ENCODE assay signal across 9 cellular contexts in genomic region chr19:53980553-53981407, GRCh38. TPM values are rescaled to one million over a fixed set of nuclear protein-coding genes. Genes with fewer than 3 reads are reported as not detected.
A peak's percentile ranks its signal among the peaks of the same experiment; 100 is the strongest.
DNase-seq lines count a peak whose midpoint lies in the region; ATAC-seq, FAIRE-seq and TF ChIP-seq lines count a peak whose summit lies in the region.
"Had no signal": no experiment of that assay in that cellular context is flagged by ENCODE, and none has a peak within 500 bp of the region (broad histone marks: within the 10 kb centered on the region; RNA-seq: fewer than 3 reads in every experiment).

No MANE protein-coding gene starts in this region.

- POLR2A ChIA-PET in A673 (lab: Charles Lee; ENCODE audit: low non-redundant PET), result interaction anchor here (0.9 kb wide), 1 partner anchor 14 kb away, joined by 14 read pairs; no protein-coding TSS in a partner anchor

- no peak for FAIRE-seq in astrocyte (lab: Jason Lieb, UNC)

- CTCF ChIA-PET in A673 (lab: Charles Lee), result interaction anchor here (1.5 kb wide), 1 partner anchor 43 kb away, joined by 7 read pairs; no protein-coding TSS in a partner anchor

- intact Hi-C loops in A673 (cut with micrococcal nuclease; ENCODE audit: unreplicated experiment), result no loop called here
- intact Hi-C loops in prostate gland (cut with DNase I), result no loop called here

- no peak for TF ChIP-seq CTCF in A673 (conservative IDR thresholded peaks at IDR 0.05; ENCODE audit: low read depth, low read length)
- no peak for TF ChIP-seq CTCF in HFFc6 (IDR thresholded peaks at IDR 0.05)
- TF ChIP-seq CTCF in astrocyte (IDR thresholded peaks at IDR 0.05; ENCODE audit: insufficient read depth, low read depth, low read length), result no peak
- no peak for TF ChIP-seq CTCF in prostate gland (IDR thresholded peaks at IDR 0.05)

- H3K4me3 ChIP-seq in A673 (ENCODE audit: low read depth, low read length, poor library complexity, severe bottlenecking) (peak overlapping the region; percentile 57), astrocyte (ENCODE audit: insufficient read depth, low read depth, low read length) (peak overlapping the region; percentile 63), prostate gland (peak overlapping the region in 1 of 2 donors; percentile 11)
- H3K4me3 ChIP-seq: right lobe of liver had no signal

- H3K4me3 Mint-ChIP-seq in HFFc6 (peak overlapping the region; percentile 90), astrocyte (ENCODE audit: unreplicated experiment) (peak overlapping the region; percentile 90)

- no peak for ATAC-seq in HG02571 (IDR thresholded peaks at IDR 0.05; ENCODE audit: unreplicated experiment)

- no peaks in the 10 kb centered on the region for H3K79me2 ChIP-seq in astrocyte (ENCODE audit: insufficient read depth, low read length)

- no peaks in the 10 kb centered on the region for H3K27me3 ChIP-seq in A673 (replicated peaks; ENCODE audit: insufficient read depth, low read depth, low read length, poor library complexity)
- peaks cover 4% of the 10 kb centered on the region for H3K27me3 ChIP-seq in astrocyte (ENCODE audit: insufficient read depth, low read length)
- peaks cover 12% of the 10 kb centered on the region for H3K27me3 ChIP-seq in prostate gland (replicated peaks; ENCODE audit: insufficient read depth)

- TF ChIP-seq POLR2A in prostate gland (IDR thresholded peaks at IDR 0.05), result no peak

- BruUV-seq in A673 (replicated peaks; lab: Mats Ljungman, UMichigan), result no TSS peak

- WGBS in prostate gland, result 40% methylated on average over 21 of the region's 21 CpGs

- H3K4me1 Mint-ChIP-seq in HFFc6 (ENCODE audit: low read depth) (peaks cover 26% of the 10 kb centered on the region), astrocyte (ENCODE audit: low read depth, unreplicated experiment) (peaks cover 6% of the 10 kb centered on the region)

- no peaks in the 10 kb centered on the region for H3K36me3 ChIP-seq in A673 (ENCODE audit: insufficient read depth, low read length, poor library complexity, severe bottlenecking)
- H3K36me3 ChIP-seq in astrocyte (ENCODE audit: insufficient read depth, low read length), result no peaks in the 10 kb centered on the region
- H3K36me3 ChIP-seq in prostate gland, result no peaks in the 10 kb centered on the region
- H3K36me3 ChIP-seq: right lobe of liver had no signal

- H3K9me3 ChIP-seq in A673 (ENCODE audit: low read depth, low read length, poor library complexity, severe bottlenecking) (no peaks in the 10 kb centered on the region), astrocyte (ENCODE audit: insufficient read depth, low read depth, low read length) (peaks cover 5% of the 10 kb centered on the region), prostate gland (no peaks in the 10 kb centered on the region)
- H3K9me3 ChIP-seq: right lobe of liver had no signal

- no peak overlapping the region for H3K27ac Mint-ChIP-seq in HFFc6
- H3K27ac Mint-ChIP-seq in astrocyte (ENCODE audit: unreplicated experiment), result peak overlapping the region; percentile 91

- H3K27ac ChIP-seq in A673 (ENCODE audit: low read depth, low read length, poor library complexity, severe bottlenecking) (peak overlapping the region; percentile 81), astrocyte (ENCODE audit: low read depth, low read length) (peak overlapping the region; percentile 6), prostate gland (no peak overlapping the region)
- H3K27ac ChIP-seq: right lobe of liver had no signal

- H3K9ac ChIP-seq in astrocyte (ENCODE audit: low read length), result no peak overlapping the region

- H3K27me3 Mint-ChIP-seq in HFFc6 (ENCODE audit: insufficient read depth) (peaks cover 14% of the 10 kb centered on the region), astrocyte (ENCODE audit: low read depth, unreplicated experiment) (peaks cover 20% of the 10 kb centered on the region)

- peak overlapping the region; percentile 13 for H2AFZ ChIP-seq in astrocyte (ENCODE audit: low read depth, low read length)

- no peaks in the 10 kb centered on the region; the same call in 1 of the 2 replicates for H3K9me3 Mint-ChIP-seq in HFFc6
- H3K9me3 Mint-ChIP-seq in astrocyte (ENCODE audit: unreplicated experiment), result peaks cover 15% of the 10 kb centered on the region

- peak; percentile 76 for DNase-seq in A673 (ENCODE audit: low spot score)
- DNase-seq in HFFc6, result no peak
- peak; percentile 54 for DNase-seq in astrocyte (ENCODE audit: low read depth)
- DNase-seq in left kidney (ENCODE audit: low read depth, low spot score), result peak; percentile 27
- DNase-seq in CD1c-positive myeloid dendritic cell (ENCODE audit: extremely low spot score), result no peak
- no peak for DNase-seq in prostate gland (ENCODE audit: low spot score)
- no peak for DNase-seq in NCI-H1694 treated with DMSO at 0.1 percent for 48 hours (lab: John Stamatoyannopoulos, UW)

- H3K4me2 ChIP-seq in astrocyte (ENCODE audit: low read length), result peak overlapping the region; percentile 94

- H4K20me1 ChIP-seq in astrocyte (ENCODE audit: insufficient read depth, low read length), result no peaks in the 10 kb centered on the region

- no peaks in the 10 kb centered on the region for H3K36me3 Mint-ChIP-seq in HFFc6 (ENCODE audit: low read depth)
- H3K36me3 Mint-ChIP-seq in astrocyte (ENCODE audit: low read depth, unreplicated experiment), result peaks cover 7% of the 10 kb centered on the region

- H3K4me1 ChIP-seq in A673 (ENCODE audit: insufficient read depth, low read length, poor library complexity, severe bottlenecking), result peaks cover 23% of the 10 kb centered on the region
- H3K4me1 ChIP-seq in astrocyte (ENCODE audit: insufficient read depth, low read length), result peaks cover 11% of the 10 kb centered on the region
- H3K4me1 ChIP-seq in prostate gland (replicated peaks), result no peaks in the 10 kb centered on the region
- H3K4me1 ChIP-seq: right lobe of liver had no signal

RNA-seq across cellular contexts. Expression of gene CACNG6, which starts 10.7 kb away (rescaled TPM):
- total RNA-seq in A673 (2021), result 0.50 TPM in 1 of 2 replicates, not detected in the other
- not detected for total RNA-seq in HFFc6 (2021; fragmentation: NEBNext Ultra II Directional; extraction: Animal tissue kit (Norgen Biotek cat#: 25700))
- 0.20 TPM in 1 of 2 replicates, not detected in the other for total RNA-seq in astrocyte
- 1 to 10 TPM in 1 of 2 donors, not detected in 1; 2.3 TPM for total RNA-seq in prostate gland
- total RNA-seq: right lobe of liver had no signal

RNA-seq across cellular contexts. Expression of gene CACNG8, which starts 18.0 kb away (rescaled TPM):
- total RNA-seq in A673 (2021) (1.3 TPM in 2 replicates), astrocyte (3.2 TPM in 2 replicates), prostate gland (under 1 TPM in 1 of 2 donors, not detected in 1; 0.51 TPM)
- under 1 TPM; 0.09 to 0.48 (median 0.26) TPM for total RNA-seq in HFFc6 (2021; fragmentation: NEBNext Ultra II Directional; extraction: Animal tissue kit (Norgen Biotek cat#: 25700))

Comparison
In these comparisons a context has a peak if more than half of its experiments do, and no peak if none do; other contexts are left out.
1. DNase-seq: peak in A673 (single experiment), astrocyte (single experiment) and left kidney (single experiment); none in HFFc6 (single experiment), CD1c-positive myeloid dendritic cell (single experiment), prostate gland (single experiment) and NCI-H1694 treated with DMSO at 0.1 percent for 48 hours (single experiment).
2. H3K27ac ChIP-seq: peak in A673 (single experiment) and astrocyte (single experiment); none in prostate gland (0 of 2).